22 cellular contexts compared by ENCODE assay signal in genomic region chr16:13425840-13426239, GRCh38.
"Had no signal": no experiment of that assay in that cellular context is flagged by ENCODE, and none has a peak within 500 bp of the region (broad histone marks: within the 10 kb centered on the region; RNA-seq: fewer than 3 reads in every experiment).

No MANE protein-coding gene starts in this region.

- DNase-seq: activated CD4-positive, alpha-beta T cell treated with anti-CD3 and anti-CD28 coated beads for 1 hour; activated CD8-positive, alpha-beta memory T cell treated with anti-CD3 and anti-CD28 coated beads for 24 hours; activated CD8-positive, alpha-beta memory T cell treated with anti-CD3 and anti-CD28 coated beads, Interleukin-2, amount 50 U/mL, for 48 hours; activated effector memory CD4-positive, alpha-beta T cell treated with anti-CD3 and anti-CD28 coated beads, Interleukin-2, amount 50 U/mL, for 16 hours; activated T-cell treated with anti-CD3 and anti-CD28 coated beads, Interleukin-2, amount 50 U/mL, for 48 hours; colonic mucosa; head of caudate nucleus; kidney; nephron progenitor cell; nucleus accumbens; posterior cingulate gyrus; sigmoid colon; stimulated activated CD4-positive, alpha-beta T cell treated with anti-CD3 and anti-CD28 coated beads, Interleukin-4, amount 100 ng/mL, for 24 hours; testis; upper lobe of left lung had no signal

- H3K4me1 ChIP-seq: ascending aorta, colonic mucosa, sigmoid colon, testis, upper lobe of left lung had no signal

- H3K4me3 Mint-ChIP-seq: activated naive CD4-positive, alpha-beta T cell treated with anti-CD3 and anti-CD28 coated beads, Interleukin-2, amount 50 U/mL, for 24 hours; central memory CD8-positive, alpha-beta T cell; endodermal cell; nephron progenitor cell; stimulated activated effector memory CD8-positive, alpha-beta T cell treated with anti-CD3 and anti-CD28 coated beads, Interleukin-12 subunit alpha, Interleukin-12 subunit beta, amount 100 ng/mL, for 72 hours had no signal

- H3K27ac ChIP-seq: ascending aorta, colonic mucosa, sigmoid colon, testis, upper lobe of left lung, VCaP had no signal

- H3K27ac Mint-ChIP-seq: activated naive CD4-positive, alpha-beta T cell treated with anti-CD3 and anti-CD28 coated beads, Interleukin-2, amount 50 U/mL, for 24 hours; endodermal cell; nephron progenitor cell; stimulated activated effector memory CD8-positive, alpha-beta T cell treated with anti-CD3 and anti-CD28 coated beads, Interleukin-12 subunit alpha, Interleukin-12 subunit beta, amount 100 ng/mL, for 72 hours had no signal

- H3K27me3 ChIP-seq: ascending aorta, colonic mucosa, sigmoid colon, testis, upper lobe of left lung had no signal

- H3K4me3 ChIP-seq: ascending aorta, colonic mucosa, lung, sigmoid colon, testis, upper lobe of left lung had no signal

- H3K9me3 ChIP-seq: ascending aorta, colonic mucosa, testis, upper lobe of left lung had no signal

- H3K27me3 Mint-ChIP-seq: activated naive CD4-positive, alpha-beta T cell treated with anti-CD3 and anti-CD28 coated beads, Interleukin-2, amount 50 U/mL, for 24 hours; central memory CD8-positive, alpha-beta T cell had no signal

- H3K36me3 Mint-ChIP-seq: activated naive CD4-positive, alpha-beta T cell treated with anti-CD3 and anti-CD28 coated beads, Interleukin-2, amount 50 U/mL, for 24 hours; stimulated activated effector memory CD8-positive, alpha-beta T cell treated with anti-CD3 and anti-CD28 coated beads, Interleukin-12 subunit alpha, Interleukin-12 subunit beta, amount 100 ng/mL, for 72 hours had no signal

- H3K4me1 Mint-ChIP-seq: activated naive CD4-positive, alpha-beta T cell treated with anti-CD3 and anti-CD28 coated beads, Interleukin-2, amount 50 U/mL, for 24 hours; central memory CD8-positive, alpha-beta T cell; nephron progenitor cell; stimulated activated effector memory CD8-positive, alpha-beta T cell treated with anti-CD3 and anti-CD28 coated beads, Interleukin-12 subunit alpha, Interleukin-12 subunit beta, amount 100 ng/mL, for 72 hours had no signal

- H3K9me3 Mint-ChIP-seq: activated naive CD4-positive, alpha-beta T cell treated with anti-CD3 and anti-CD28 coated beads, Interleukin-2, amount 50 U/mL, for 24 hours; nephron progenitor cell had no signal

- H3K36me3 ChIP-seq: ascending aorta, colonic mucosa, sigmoid colon, upper lobe of left lung had no signal
